11 cellular contexts compared by ENCODE assay signal in the genomic region with DNA sequence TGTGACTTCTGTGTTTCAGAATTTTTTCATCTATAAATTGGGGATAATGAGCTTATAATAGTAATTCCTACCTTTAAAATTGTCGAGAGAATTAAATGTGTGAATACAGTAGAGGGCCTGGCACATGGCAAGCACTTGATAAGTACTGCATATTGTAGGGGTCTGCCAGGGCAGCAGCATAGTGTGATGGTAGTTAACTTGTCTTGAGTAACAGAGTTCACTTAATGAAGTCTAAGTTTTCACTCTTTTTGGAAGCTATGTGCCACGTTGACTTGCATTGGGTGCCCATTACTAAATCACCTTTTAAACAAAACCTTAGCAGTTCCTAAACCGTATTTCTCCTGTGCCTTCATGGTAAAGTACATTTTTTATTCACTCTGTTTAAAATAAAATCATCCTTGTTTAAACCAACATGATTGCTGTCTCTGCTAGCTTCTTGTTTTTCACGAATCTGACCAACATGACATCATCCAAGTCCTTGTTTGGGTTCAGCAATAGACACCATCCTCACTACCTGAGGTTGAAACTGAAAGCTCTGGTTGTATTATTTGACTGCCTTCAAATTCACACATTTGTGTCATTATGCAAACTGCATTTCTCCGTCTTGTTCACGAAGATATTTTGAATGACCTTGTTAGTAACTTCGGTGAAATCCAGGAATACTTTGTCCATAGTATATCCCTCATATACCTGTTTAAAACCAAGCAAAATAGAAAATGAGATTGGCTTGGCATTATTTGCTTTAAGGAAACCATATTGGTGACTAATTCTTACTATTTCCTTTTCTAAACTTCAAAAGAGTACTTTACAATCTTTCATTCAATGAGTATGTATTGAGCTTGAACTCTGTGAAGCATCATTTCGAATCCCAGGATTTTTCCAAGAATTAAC.
DNase-seq lines count a peak whose midpoint lies in the region; ATAC-seq and TF ChIP-seq lines count a peak whose summit lies in the region.
"Had no signal": no experiment of that assay in that cellular context is flagged by ENCODE, and none has a peak within 500 bp of the region (broad histone marks: within the 10 kb centered on the region; RNA-seq: fewer than 3 reads in every experiment).

No MANE protein-coding gene starts in this region.

- H3K4me1 Mint-ChIP-seq in activated CD4-positive, alpha-beta memory T cell treated with anti-CD3 and anti-CD28 coated beads for 36 hours (ENCODE audit: low read depth), result no peaks in the 10 kb centered on the region
- H3K4me1 Mint-ChIP-seq: CD4-positive, alpha-beta memory T cell had no signal

- H3K9me2 ChIP-seq in MM.1S (replicated peaks; ENCODE audit: insufficient read depth, low read length), result no peaks in the 10 kb centered on the region

- intact Hi-C loops in ascending aorta (cut with DNase I), result no loop called here
- intact Hi-C loops in activated CD4-positive, alpha-beta memory T cell treated with anti-CD3 and anti-CD28 coated beads for 36 hours (cut with micrococcal nuclease), result no loop called here

- no peaks in the 10 kb centered on the region for H3K79me2 ChIP-seq in MM.1S (ENCODE audit: low read length)

- H3K4me2 ChIP-seq in MM.1S (ENCODE audit: low read depth, low read length), result peak overlapping the region; percentile 73

- H3K27ac Mint-ChIP-seq in activated CD4-positive, alpha-beta memory T cell treated with anti-CD3 and anti-CD28 coated beads for 36 hours, result no peak overlapping the region
- H3K27ac Mint-ChIP-seq: CD4-positive, alpha-beta memory T cell; stimulated activated memory B cell treated with anti-CD40 and anti-IgM and Interleukin-4, amounts not matched to agents 10 μg/mL and 1 μg/mL and 100 μg/mL, for 72 hours had no signal

- H3K27ac ChIP-seq in MM.1S (ENCODE audit: low read length) (peak overlapping the region; percentile 6; the same call in 1 of the 2 replicates), ascending aorta (no peak overlapping the region)

- H3K4me1 ChIP-seq in MM.1S (ENCODE audit: low read length), result peaks cover 14% of the 10 kb centered on the region
- H3K4me1 ChIP-seq in ascending aorta, result peaks cover 0 to 5% of the 10 kb centered on the region in 2 donors

- no peaks in the 10 kb centered on the region for H3K36me3 Mint-ChIP-seq in activated CD4-positive, alpha-beta memory T cell treated with anti-CD3 and anti-CD28 coated beads for 36 hours
- H3K36me3 Mint-ChIP-seq: CD4-positive, alpha-beta memory T cell; stimulated activated memory B cell treated with anti-CD40 and anti-IgM and Interleukin-4, amounts not matched to agents 10 μg/mL and 1 μg/mL and 100 μg/mL, for 72 hours had no signal

- POLR2A ChIA-PET in activated CD4-positive, alpha-beta memory T cell treated with anti-CD3 and anti-CD28 coated beads for 36 hours (lab: Charles Lee), result no interaction called here

- no peaks in the 10 kb centered on the region for H3K27me3 Mint-ChIP-seq in activated CD4-positive, alpha-beta memory T cell treated with anti-CD3 and anti-CD28 coated beads for 36 hours
- H3K27me3 Mint-ChIP-seq: CD4-positive, alpha-beta memory T cell; stimulated activated memory B cell treated with anti-CD40 and anti-IgM and Interleukin-4, amounts not matched to agents 10 μg/mL and 1 μg/mL and 100 μg/mL, for 72 hours had no signal

- peak; percentile 88 for DNase-seq in MM.1S
- DNase-seq in NCI-H2081 (lab: John Stamatoyannopoulos, UW), result no peak
- no peak for DNase-seq in ascending aorta (ENCODE audit: low spot score in 2 of 2)
- no peak for DNase-seq in NCI-H2107 (lab: John Stamatoyannopoulos, UW)
- DNase-seq in activated CD4-positive, alpha-beta memory T cell treated with anti-CD3 and anti-CD28 coated beads for 36 hours, result no peak
- DNase-seq: CD4-positive, alpha-beta memory T cell; dermis blood vessel endothelial cell had no signal

- peaks cover 28% of the 10 kb centered on the region for H3K27me3 ChIP-seq in MM.1S (replicated peaks; ENCODE audit: insufficient read depth, low read length)
- no peaks in the 10 kb centered on the region for H3K27me3 ChIP-seq in ascending aorta

- no peaks in the 10 kb centered on the region for H4K20me1 ChIP-seq in MM.1S (ENCODE audit: insufficient read depth, low read length)

- H3F3A ChIP-seq in MM.1S (ENCODE audit: insufficient read depth, low read length), result peaks cover 4% of the 10 kb centered on the region; the same call in 1 of the 2 replicates

- CTCF ChIA-PET in activated CD4-positive, alpha-beta memory T cell treated with anti-CD3 and anti-CD28 coated beads for 36 hours (lab: Charles Lee), result no interaction called here

- no peaks in the 10 kb centered on the region for H3K9me3 ChIP-seq in MM.1S (replicated peaks; ENCODE audit: insufficient read depth, low read length)
- H3K9me3 ChIP-seq in ascending aorta, result no peaks in the 10 kb centered on the region

- H2AFZ ChIP-seq in MM.1S (ENCODE audit: low read length), result no peak overlapping the region

- H3K9me3 Mint-ChIP-seq in activated CD4-positive, alpha-beta memory T cell treated with anti-CD3 and anti-CD28 coated beads for 36 hours, result no peaks in the 10 kb centered on the region
- H3K9me3 Mint-ChIP-seq: stimulated activated memory B cell treated with anti-CD40 and anti-IgM and Interleukin-4, amounts not matched to agents 10 μg/mL and 1 μg/mL and 100 μg/mL, for 72 hours had no signal

- H3K4me3 ChIP-seq in MM.1S (ENCODE audit: low read length) (peak overlapping the region; percentile 19; the same call in 1 of the 2 replicates), ascending aorta (no peak overlapping the region)

- TF ChIP-seq CTCF in MM.1S (IDR thresholded peaks at IDR 0.05; ENCODE audit: low read length), result no peak
- TF ChIP-seq CTCF in ascending aorta (IDR thresholded peaks at IDR 0.05), result no peak

- ATAC-seq in GM18517 (IDR thresholded peaks at IDR 0.05; ENCODE audit: unreplicated experiment), result peak; percentile 97
- peak; percentile 97 for ATAC-seq in GM19468 (IDR thresholded peaks at IDR 0.05; ENCODE audit: extremely low read depth, unreplicated experiment)
- ATAC-seq in HG02973 (IDR thresholded peaks at IDR 0.05; ENCODE audit: unreplicated experiment), result peak; percentile 100

- H3K36me3 ChIP-seq in MM.1S (replicated peaks; ENCODE audit: insufficient read depth, low read length) (no peaks in the 10 kb centered on the region), ascending aorta (no peaks in the 10 kb centered on the region)

- H3K9ac ChIP-seq in MM.1S (ENCODE audit: low read length), result peak overlapping the region; percentile 8; the same call in 1 of the 2 replicates

- no peak overlapping the region for H3K4me3 Mint-ChIP-seq in activated CD4-positive, alpha-beta memory T cell treated with anti-CD3 and anti-CD28 coated beads for 36 hours
- H3K4me3 Mint-ChIP-seq: CD4-positive, alpha-beta memory T cell; stimulated activated memory B cell treated with anti-CD40 and anti-IgM and Interleukin-4, amounts not matched to agents 10 μg/mL and 1 μg/mL and 100 μg/mL, for 72 hours had no signal
